ENCODE assay signal across 21 cellular contexts in genomic region chr20:22904905-22905304, GRCh38.
A peak's percentile ranks its signal among the peaks of the same experiment; 100 is the strongest.
DNase-seq lines count a peak whose midpoint lies in the region; FAIRE-seq and TF ChIP-seq lines count a peak whose summit lies in the region.
"Had no signal": no experiment of that assay in that cellular context is flagged by ENCODE, and none has a peak within 500 bp of the region (broad histone marks: within the 10 kb centered on the region; RNA-seq: fewer than 3 reads in every experiment).

No MANE protein-coding gene starts in this region.

- H3K14ac ChIP-seq in mesenchymal stem cell (ENCODE audit: low read length in 2 of 2), result peak overlapping the region in 1 of 2 experiments; percentile 83

- no peaks in the 10 kb centered on the region; a peak in 1 of 22 replicates for H4K20me1 ChIP-seq in BLaER1 treated with 17β-estradiol and CSF1 and Interleukin-3, amounts not matched to agents 10 nM and 100 nM
- no peaks in the 10 kb centered on the region for H4K20me1 ChIP-seq in endothelial cell of umbilical vein (replicated peaks; ENCODE audit: control insufficient read depth, extremely low read depth, insufficient read depth, low read length)

- peaks cover 0 to 19% (median 16%) of the 10 kb centered on the region in 10 experiments; a peak in 16 of 20 replicates for H3K4me1 ChIP-seq in BLaER1 treated with 17β-estradiol and CSF1 and Interleukin-3, amounts not matched to agents 10 nM and 100 nM
- peaks cover 2% of the 10 kb centered on the region for H3K4me1 ChIP-seq in endothelial cell of umbilical vein (ENCODE audit: control insufficient read depth, extremely low read depth, insufficient read depth, low read length)
- no peaks in the 10 kb centered on the region for H3K4me1 ChIP-seq in mesenchymal stem cell (ENCODE audit: control insufficient read depth, insufficient read depth, low read depth, low read length)

- peak overlapping the region; percentile 87 for H2AFZ ChIP-seq in endothelial cell of umbilical vein (ENCODE audit: low read depth, low read length)
- no peak overlapping the region for H2AFZ ChIP-seq in mesenchymal stem cell (ENCODE audit: low read depth, low read length)

- no TSS peak for BruUV-seq in endothelial cell of umbilical vein (replicated peaks; lab: Mats Ljungman, UMichigan)

- no peak for TF ChIP-seq CTCF in endothelial cell of umbilical vein (IDR thresholded peaks at IDR 0.05; ENCODE audit: extremely low read depth in 1 of 2, insufficient read depth in 1 of 2, low read depth in 1 of 2, low read length in 2 of 2)

- no peak for FAIRE-seq in endothelial cell of umbilical vein (lab: Jason Lieb, UNC)
- FAIRE-seq: A204.1, D721Med, G401.6, GM12891 had no signal

- H3K4ac ChIP-seq in mesenchymal stem cell (ENCODE audit: low read depth in 1 of 2, low read length in 2 of 2), result no peak overlapping the region

- intact Hi-C loops in endothelial cell of umbilical vein (cut with micrococcal nuclease), result no loop called here

- H3K27me3 ChIP-seq in BLaER1 treated with 17β-estradiol and CSF1 and Interleukin-3, amounts not matched to agents 10 nM and 100 nM, result peaks cover 0 to 83% (median 0%) of the 10 kb centered on the region in 11 experiments; a peak in 6 of 22 replicates
- H3K27me3 ChIP-seq in endothelial cell of umbilical vein (ENCODE audit: control insufficient read depth in 2 of 2, insufficient read depth in 2 of 2, low read length in 2 of 2) (no peaks in the 10 kb centered on the region), mesenchymal stem cell (ENCODE audit: control insufficient read depth in 1 of 2, insufficient read depth in 1 of 2, low read length in 2 of 2) (peaks cover 5 to 14% of the 10 kb centered on the region in 2 experiments)

- no peak overlapping the region for H2BK15ac ChIP-seq in mesenchymal stem cell (ENCODE audit: low read depth, poor library complexity, severe bottlenecking)

- no peak overlapping the region for H4K8ac ChIP-seq in mesenchymal stem cell (ENCODE audit: low read length)

- no peaks in the 10 kb centered on the region for H3K36me3 ChIP-seq in BLaER1 treated with 17β-estradiol and CSF1 and Interleukin-3, amounts not matched to agents 10 nM and 100 nM
- H3K36me3 ChIP-seq in endothelial cell of umbilical vein (ENCODE audit: control insufficient read depth in 2 of 2, extremely low read depth in 1 of 2, insufficient read depth in 2 of 2, low read length in 2 of 2), result no peaks in the 10 kb centered on the region
- no peaks in the 10 kb centered on the region for H3K36me3 ChIP-seq in mesenchymal stem cell (ENCODE audit: control insufficient read depth in 1 of 2, insufficient read depth in 2 of 2, low read depth in 1 of 2, low read length in 2 of 2)

- POLR2A ChIA-PET in endothelial cell of umbilical vein (lab: Charles Lee), result no interaction called here

- no peak overlapping the region for H2BK12ac ChIP-seq in mesenchymal stem cell (ENCODE audit: low read length in 2 of 2)

- H2AK5ac ChIP-seq in mesenchymal stem cell (ENCODE audit: low read length, severe bottlenecking), result no peak overlapping the region

- H3K18ac ChIP-seq in mesenchymal stem cell (ENCODE audit: low read depth in 1 of 2, low read length in 2 of 2), result no peak overlapping the region

- no peaks in the 10 kb centered on the region for H3K9me1 ChIP-seq in endothelial cell of umbilical vein (replicated peaks; ENCODE audit: control insufficient read depth, extremely low read depth, insufficient read depth, low read length)

- TF ChIP-seq POLR2A in endothelial cell of umbilical vein (IDR thresholded peaks at IDR 0.05; ENCODE audit: low read depth, low read length), result no peak

- H3K27ac ChIP-seq in BLaER1 treated with 17β-estradiol and CSF1 and Interleukin-3, amounts not matched to agents 10 nM and 100 nM, result no peak overlapping the region
- H3K27ac ChIP-seq in endothelial cell of umbilical vein (ENCODE audit: insufficient read depth, low read depth, low read length) (no peak overlapping the region), mesenchymal stem cell (ENCODE audit: low read length, poor library complexity, severe bottlenecking) (no peak overlapping the region)
- H3K27ac ChIP-seq: C4-2B had no signal

- H3K4me3 ChIP-seq in BLaER1 treated with 17β-estradiol and CSF1 and Interleukin-3, amounts not matched to agents 10 nM and 100 nM, result no peak overlapping the region
- H3K4me3 ChIP-seq in endothelial cell of umbilical vein (replicated peaks in 1 of 3; ENCODE audit: insufficient read depth in 1 of 3, low read depth in 1 of 3, low read length in 3 of 3), result no peak overlapping the region
- peak overlapping the region in 1 of 2 experiments; percentile 43 for H3K4me3 ChIP-seq in mesenchymal stem cell (ENCODE audit: insufficient read depth in 1 of 2, low read depth in 1 of 2, low read length in 2 of 2)

- H3K9ac ChIP-seq in BLaER1 treated with 17β-estradiol and CSF1 and Interleukin-3, amounts not matched to agents 10 nM and 100 nM, result no peak overlapping the region
- H3K9ac ChIP-seq in endothelial cell of umbilical vein (replicated peaks; ENCODE audit: extremely low read depth, insufficient read depth, low read length), result no peak overlapping the region
- peak overlapping the region; percentile 50 for H3K9ac ChIP-seq in mesenchymal stem cell (ENCODE audit: low read length)

- WGBS in mesenchymal stem cell, result 100% methylated on average over 2 of the region's 2 CpGs

- H3K9me3 ChIP-seq in BLaER1 treated with 17β-estradiol and CSF1 and Interleukin-3, amounts not matched to agents 10 nM and 100 nM (replicated peaks in 1 of 11), result peaks cover 13 to 28% (median 21%) of the 10 kb centered on the region in 11 experiments; a peak in 21 of 22 replicates
- H3K9me3 ChIP-seq in endothelial cell of umbilical vein (replicated peaks; ENCODE audit: control insufficient read depth, insufficient read depth, low read length), result no peaks in the 10 kb centered on the region
- peaks cover 13% of the 10 kb centered on the region for H3K9me3 ChIP-seq in mesenchymal stem cell (ENCODE audit: control insufficient read depth, low read length)

- no peak overlapping the region for H2BK5ac ChIP-seq in mesenchymal stem cell (ENCODE audit: low read depth, low read length, poor library complexity, severe bottlenecking)

- DNase-seq in endothelial cell of umbilical vein (ENCODE audit: low read depth, low spot score), result peak; percentile 11
- no peak for DNase-seq in mesenchymal stem cell
- DNase-seq in NCI-H1417 (lab: John Stamatoyannopoulos, UW), result no peak
- DNase-seq in NCI-H1436 treated with DMSO at 0.1 percent for 48 hours (lab: John Stamatoyannopoulos, UW), result no peak
- DNase-seq in AG08395 (ENCODE audit: low spot score), result no peak
- DNase-seq in NCI-H2196 (lab: John Stamatoyannopoulos, UW; ENCODE audit: unreplicated experiment), result no peak
- DNase-seq: AML-193; CD8-positive, alpha-beta T cell; COR-L47; DMS153; DMS79 treated with DMSO at 0.1 percent for 48 hours; EL; GOT3; H9; IMR-90 had no signal

- no peak overlapping the region for H3K23ac ChIP-seq in mesenchymal stem cell (ENCODE audit: low read length in 2 of 2)

- H3K4me2 ChIP-seq in BLaER1 treated with 17β-estradiol and CSF1 and Interleukin-3, amounts not matched to agents 10 nM and 100 nM, result peak overlapping the region in 9 of 11 experiments; percentile 12 to 70 (median 64); a peak in 17 of 22 replicates
- H3K4me2 ChIP-seq in endothelial cell of umbilical vein (ENCODE audit: insufficient read depth, low read length) (no peak overlapping the region), mesenchymal stem cell (ENCODE audit: low read length, poor library complexity, severe bottlenecking) (no peak overlapping the region)

- dilution Hi-C loops in endothelial cell of umbilical vein (cut with MboI; ENCODE audit: extremely low pct_ligation_motif_present, low sequenced_read_pairs), result no loop called here

- no peaks in the 10 kb centered on the region for H3K79me2 ChIP-seq in endothelial cell of umbilical vein (ENCODE audit: control insufficient read depth, insufficient read depth, low read length)

- no peak overlapping the region for H4K91ac ChIP-seq in mesenchymal stem cell (ENCODE audit: low read length)

- H2BK120ac ChIP-seq in mesenchymal stem cell (ENCODE audit: low read depth, low read length), result no peak overlapping the region

- CTCF ChIA-PET in endothelial cell of umbilical vein (lab: Charles Lee), result no interaction called here

- no peaks in the 10 kb centered on the region for H3K79me1 ChIP-seq in mesenchymal stem cell (replicated peaks; ENCODE audit: low read length, poor library complexity, severe bottlenecking)

TF ChIP-seq in endothelial cell of umbilical vein, 7 proteins besides CTCF, POLR2A, EP300 and RAD21:
- TF ChIP-seq GATA2 (IDR thresholded peaks at IDR 0.05; ENCODE audit: insufficient read depth, insufficient read length, low read depth, low read length), result peak; percentile 70
- TF ChIP-seq POLR2AphosphoS5 (IDR thresholded peaks at IDR 0.05; ENCODE audit: insufficient read depth, low read depth, low read length), result no peak
TF ChIP-seq in endothelial cell of umbilical vein: peak in this region for 1.

Comparison
In these comparisons a context has a peak if more than half of its experiments do, and no peak if none do; other contexts are left out.
1. H3K4me2 ChIP-seq: peak in BLaER1 treated with 17β-estradiol and CSF1 and Interleukin-3, amounts not matched to agents 10 nM and 100 nM (9 of 11); none in endothelial cell of umbilical vein (single experiment) and mesenchymal stem cell (single experiment).